11 cellular contexts compared by ENCODE assay signal in genomic region chr1:209095627-209096595, GRCh38.
DNase-seq lines count a peak whose midpoint lies in the region; ATAC-seq and TF ChIP-seq lines count a peak whose summit lies in the region.
"Had no signal": no experiment of that assay in that cellular context is flagged by ENCODE, and none has a peak within 500 bp of the region (broad histone marks: within the 10 kb centered on the region; RNA-seq: fewer than 3 reads in every experiment).

No MANE protein-coding gene starts in this region.

- TF ChIP-seq CTCF in HFF-Myc (IDR thresholded peaks at IDR 0.05; ENCODE audit: low read depth, low read length, missing control alignments) (no peak), RWPE2 (IDR thresholded peaks at IDR 0.05; ENCODE audit: poor library complexity, severe bottlenecking) (no peak), right atrium auricular region (IDR thresholded peaks at IDR 0.05) (no peak)

- DNase-seq in DMS 273 treated with DMSO at 0.1 percent for 48 hours (lab: John Stamatoyannopoulos, UW) (peak; percentile 15), HFF-Myc (ENCODE audit: extremely low read depth, low read depth) (peak; percentile 63), RWPE2 (ENCODE audit: low spot score) (peak; percentile 69), kidney tubule cell (ENCODE audit: low spot score) (peak; percentile 94), right atrium auricular region (ENCODE audit: low spot score) (no peak), NCI-H2171 treated with DMSO at 0.1 percent for 48 hours (lab: John Stamatoyannopoulos, UW) (no peak), COLO829 (ENCODE audit: low spot score) (no peak)
- DNase-seq: activated CD8-positive, alpha-beta memory T cell treated with anti-CD3 and anti-CD28 coated beads, Interleukin-2, amount 50 U/mL, for 4 hours; CD8-positive, alpha-beta memory T cell; dorsolateral prefrontal cortex had no signal

- peaks cover 8% of the 10 kb centered on the region for H3K4me1 ChIP-seq in RWPE2 (ENCODE audit: insufficient read depth, poor library complexity, severe bottlenecking)
- H3K4me1 ChIP-seq in right atrium auricular region: no peaks in the 10 kb centered on the region

- H3K27ac ChIP-seq in RWPE2 (ENCODE audit: poor library complexity, severe bottlenecking) (peak overlapping the region; percentile 43), right atrium auricular region (no peak overlapping the region)
- H3K27ac ChIP-seq: dorsolateral prefrontal cortex had no signal

- H3K36me3 ChIP-seq in RWPE2 (ENCODE audit: low read depth): no peaks in the 10 kb centered on the region
- H3K36me3 ChIP-seq in right atrium auricular region: no peaks in the 10 kb centered on the region

- H3K4me3 ChIP-seq in HFF-Myc (replicated peaks; ENCODE audit: low read depth, low read length) (no peak overlapping the region), RWPE2 (ENCODE audit: severe bottlenecking) (no peak overlapping the region), right atrium auricular region (no peak overlapping the region)
- H3K4me3 ChIP-seq: dorsolateral prefrontal cortex had no signal

- ATAC-seq in RWPE2 (ENCODE audit: low read depth): peak; percentile 99
- no peak for ATAC-seq in HG02973 (IDR thresholded peaks at IDR 0.05; ENCODE audit: unreplicated experiment)

- H3K9me3 ChIP-seq in RWPE2 (ENCODE audit: severe bottlenecking): no peaks in the 10 kb centered on the region
- H3K9me3 ChIP-seq in right atrium auricular region: no peaks in the 10 kb centered on the region

- H3K27me3 ChIP-seq in RWPE2 (ENCODE audit: insufficient read depth, poor library complexity, severe bottlenecking) (no peaks in the 10 kb centered on the region), right atrium auricular region (no peaks in the 10 kb centered on the region)
- H3K27me3 ChIP-seq: dorsolateral prefrontal cortex had no signal

Comparison
In these comparisons a context has a peak if more than half of its experiments do, and no peak if none do; other contexts are left out.
1. DNase-seq: peak in DMS 273 treated with DMSO at 0.1 percent for 48 hours (single experiment), HFF-Myc (single experiment), RWPE2 (single experiment) and kidney tubule cell (single experiment); none in right atrium auricular region (single experiment), NCI-H2171 treated with DMSO at 0.1 percent for 48 hours (single experiment) and COLO829 (single experiment).